ENCODE assay signal across 26 cellular contexts in genomic region chr2:170739507-170740046, GRCh38. TPM values are rescaled to one million over a fixed set of nuclear protein-coding genes. Genes with fewer than 3 reads are reported as not detected.
DNase-seq lines count a peak whose midpoint lies in the region; ATAC-seq, FAIRE-seq and TF ChIP-seq lines count a peak whose summit lies in the region.
"Had no signal": no experiment of that assay in that cellular context is flagged by ENCODE, and none has a peak within 500 bp of the region (broad histone marks: within the 10 kb centered on the region; RNA-seq: fewer than 3 reads in every experiment).

No MANE protein-coding gene starts in this region.

- no peak for FAIRE-seq in astrocyte (lab: Jason Lieb, UNC)

- H3K9ac ChIP-seq in GM23248 (no peak overlapping the region), astrocyte (ENCODE audit: low read length) (no peak overlapping the region)
- H3K9ac ChIP-seq: neural progenitor cell had no signal

- H3K27ac ChIP-seq in GM23248: no peak overlapping the region
- peak overlapping the region; percentile 44 for H3K27ac ChIP-seq in astrocyte (ENCODE audit: low read depth, low read length)
- H3K27ac ChIP-seq in transverse colon: no peak overlapping the region
- H3K27ac ChIP-seq: heart right ventricle, neural progenitor cell, vagina had no signal

- H3K36me3 ChIP-seq in GM23248 (ENCODE audit: low read depth) (no peaks in the 10 kb centered on the region), astrocyte (ENCODE audit: insufficient read depth, low read length) (no peaks in the 10 kb centered on the region), transverse colon (no peaks in the 10 kb centered on the region)
- H3K36me3 ChIP-seq: heart right ventricle, neural progenitor cell, vagina had no signal

- 76 to 80% methylated on average over 3 of the region's 3 CpGs for WGBS in GM23248 (ENCODE audit: low coverage in 1 of 2, low lambda C conversion rate in 2 of 2, missing lambda C conversion rate in 2 of 2), 2 experiments
- WGBS in transverse colon (ENCODE audit: low coverage in 1 of 2), 2 donors: 64 to 73% methylated on average over 3 of the region's 3 CpGs

- peak overlapping the region; percentile 97 for H3K27ac Mint-ChIP-seq in astrocyte (ENCODE audit: unreplicated experiment)
- peak overlapping the region; percentile 30 for H3K27ac Mint-ChIP-seq in neural crest cell (ENCODE audit: unreplicated experiment)
- H3K27ac Mint-ChIP-seq in activated naive CD8-positive, alpha-beta T cell treated with anti-CD3 and anti-CD28 coated beads for 36 hours: no peak overlapping the region
- H3K27ac Mint-ChIP-seq: activated naive CD4-positive, alpha-beta T cell treated with anti-CD3 and anti-CD28 coated beads, Interleukin-2, amount 10 ng/mL, durations not matched to agents 7 days and 5 days; activated T-cell treated with anti-CD3 and anti-CD28 coated beads, Interleukin-2, amount 50 U/mL, for 72 hours; neural progenitor cell had no signal

- TF ChIP-seq CTCF in astrocyte (IDR thresholded peaks at IDR 0.05; ENCODE audit: insufficient read depth, low read depth, low read length): no peak
- TF ChIP-seq CTCF in neural crest cell (conservative IDR thresholded peaks at IDR 0.05): no peak
- TF ChIP-seq CTCF in transverse colon (IDR thresholded peaks at IDR 0.05): no peak

- TF ChIP-seq EP300 in transverse colon (IDR thresholded peaks at IDR 0.05; ENCODE audit: low read depth): no peak

- H3K36me3 Mint-ChIP-seq in astrocyte (ENCODE audit: low read depth, unreplicated experiment): peaks cover under 1% of the 10 kb centered on the region
- H3K36me3 Mint-ChIP-seq in neural crest cell (ENCODE audit: low read depth): no peaks in the 10 kb centered on the region
- H3K36me3 Mint-ChIP-seq in activated naive CD8-positive, alpha-beta T cell treated with anti-CD3 and anti-CD28 coated beads for 36 hours: no peaks in the 10 kb centered on the region
- H3K36me3 Mint-ChIP-seq: activated naive CD4-positive, alpha-beta T cell treated with anti-CD3 and anti-CD28 coated beads, Interleukin-2, amount 10 ng/mL, durations not matched to agents 7 days and 5 days; CD4-positive, CD25-positive, alpha-beta regulatory T cell; neural progenitor cell had no signal

- peaks cover 5% of the 10 kb centered on the region for H3K27me3 Mint-ChIP-seq in astrocyte (ENCODE audit: low read depth, unreplicated experiment)
- H3K27me3 Mint-ChIP-seq in neural crest cell (ENCODE audit: low read depth): no peaks in the 10 kb centered on the region
- peaks cover 14% of the 10 kb centered on the region for H3K27me3 Mint-ChIP-seq in activated naive CD8-positive, alpha-beta T cell treated with anti-CD3 and anti-CD28 coated beads for 36 hours

- H2AFZ ChIP-seq in GM23248 (no peak overlapping the region), astrocyte (ENCODE audit: low read depth, low read length) (no peak overlapping the region)
- H2AFZ ChIP-seq: neural progenitor cell had no signal

- H3K4me3 ChIP-seq in GM23248 (no peak overlapping the region), astrocyte (ENCODE audit: insufficient read depth, low read depth, low read length) (no peak overlapping the region), transverse colon (no peak overlapping the region)
- H3K4me3 ChIP-seq: heart right ventricle, mucosa of descending colon, neural progenitor cell, vagina had no signal

- H3K4me1 ChIP-seq in GM23248 (ENCODE audit: insufficient read depth) (peaks cover 13% of the 10 kb centered on the region), astrocyte (ENCODE audit: insufficient read depth, low read length) (peaks cover 11% of the 10 kb centered on the region), transverse colon (no peaks in the 10 kb centered on the region)
- H3K4me1 ChIP-seq: heart right ventricle, neural progenitor cell, vagina had no signal

- H3K4me3 Mint-ChIP-seq in astrocyte (ENCODE audit: unreplicated experiment) (peak overlapping the region; percentile 51), neural crest cell (no peak overlapping the region)
- H3K4me3 Mint-ChIP-seq in activated naive CD8-positive, alpha-beta T cell treated with anti-CD3 and anti-CD28 coated beads for 36 hours: no peak overlapping the region
- H3K4me3 Mint-ChIP-seq: activated naive CD4-positive, alpha-beta T cell treated with anti-CD3 and anti-CD28 coated beads, Interleukin-2, amount 10 ng/mL, durations not matched to agents 7 days and 5 days; activated T-cell treated with anti-CD3 and anti-CD28 coated beads, Interleukin-2, amount 50 U/mL, for 72 hours; CD4-positive, CD25-positive, alpha-beta regulatory T cell; neural progenitor cell had no signal

- H3K27me3 ChIP-seq in GM23248 (replicated peaks; ENCODE audit: insufficient read depth) (no peaks in the 10 kb centered on the region; the same call in 1 of the 2 replicates), astrocyte (ENCODE audit: insufficient read depth, low read length) (peaks cover under 1% of the 10 kb centered on the region), transverse colon (no peaks in the 10 kb centered on the region)
- H3K27me3 ChIP-seq: neural progenitor cell, vagina had no signal

- no peak for TF ChIP-seq POLR2A in transverse colon (IDR thresholded peaks at IDR 0.05)

- intact Hi-C loops in transverse colon (cut with DNase I; ENCODE audit: low total_unique reads) (no loop called here), Right ventricle myocardium superior (cut with DNase I) (no loop called here)

- H4K20me1 ChIP-seq in GM23248 (ENCODE audit: insufficient read depth) (no peaks in the 10 kb centered on the region), astrocyte (ENCODE audit: insufficient read depth, low read length) (no peaks in the 10 kb centered on the region)

- H3K79me2 ChIP-seq in GM23248 (ENCODE audit: insufficient read depth) (no peaks in the 10 kb centered on the region), astrocyte (ENCODE audit: insufficient read depth, low read length) (no peaks in the 10 kb centered on the region)

- H3F3A ChIP-seq in GM23248 (ENCODE audit: insufficient read depth): peaks cover 9% of the 10 kb centered on the region

- peaks cover 9% of the 10 kb centered on the region for H3K9me3 Mint-ChIP-seq in astrocyte (ENCODE audit: unreplicated experiment)
- H3K9me3 Mint-ChIP-seq in neural crest cell: no peaks in the 10 kb centered on the region
- H3K9me3 Mint-ChIP-seq in activated naive CD8-positive, alpha-beta T cell treated with anti-CD3 and anti-CD28 coated beads for 36 hours: no peaks in the 10 kb centered on the region
- H3K9me3 Mint-ChIP-seq: activated naive CD4-positive, alpha-beta T cell treated with anti-CD3 and anti-CD28 coated beads, Interleukin-2, amount 10 ng/mL, durations not matched to agents 7 days and 5 days; activated T-cell treated with anti-CD3 and anti-CD28 coated beads, Interleukin-2, amount 50 U/mL, for 72 hours had no signal

- H3K4me1 Mint-ChIP-seq in astrocyte (ENCODE audit: low read depth, unreplicated experiment): peaks cover 9% of the 10 kb centered on the region
- no peaks in the 10 kb centered on the region for H3K4me1 Mint-ChIP-seq in neural crest cell
- H3K4me1 Mint-ChIP-seq in activated naive CD8-positive, alpha-beta T cell treated with anti-CD3 and anti-CD28 coated beads for 36 hours: no peaks in the 10 kb centered on the region
- H3K4me1 Mint-ChIP-seq: activated naive CD4-positive, alpha-beta T cell treated with anti-CD3 and anti-CD28 coated beads, Interleukin-2, amount 10 ng/mL, durations not matched to agents 7 days and 5 days; CD4-positive, CD25-positive, alpha-beta regulatory T cell; neural progenitor cell had no signal

- peak overlapping the region; percentile 64 for H3K4me2 ChIP-seq in GM23248 (ENCODE audit: unreplicated experiment)
- peak overlapping the region; percentile 13 for H3K4me2 ChIP-seq in astrocyte (ENCODE audit: low read length)
- H3K4me2 ChIP-seq: neural progenitor cell had no signal

- DNase-seq in GM23248 (no peak), NOMO-1 treated with DMSO at 0.1 percent for 48 hours (lab: John Stamatoyannopoulos, UW; ENCODE audit: unreplicated experiment) (peak; percentile 44), astrocyte (ENCODE audit: low read depth) (no peak), neural crest cell (ENCODE audit: low read depth, low spot score) (no peak), transverse colon (no peak), GF-D8 (lab: John Stamatoyannopoulos, UW) (no peak), Right ventricle myocardium superior (no peak)
- DNase-seq in activated naive CD8-positive, alpha-beta T cell treated with anti-CD3 and anti-CD28 coated beads for 36 hours: no peak
- DNase-seq: activated CD4-positive, alpha-beta T cell treated with anti-CD3 and anti-CD28 coated beads for 4 hours; activated naive CD4-positive, alpha-beta T cell treated with anti-CD3 and anti-CD28 coated beads, Interleukin-2, amount 10 ng/mL, durations not matched to agents 7 days and 5 days; activated T-cell treated with anti-CD3 and anti-CD28 coated beads, Interleukin-2, amount 50 U/mL, for 72 hours; anterior cingulate cortex; caudate nucleus; CD4-positive, CD25-positive, alpha-beta regulatory T cell; DMS 273 treated with DMSO at 0.1 percent for 48 hours; heart right ventricle; mucosa of descending colon; NCI-H1436 treated with DMSO at 0.1 percent for 48 hours; NCI-H510A had no signal

- H3K9me3 ChIP-seq in GM23248 (ENCODE audit: low read depth): no peaks in the 10 kb centered on the region
- H3K9me3 ChIP-seq in astrocyte (ENCODE audit: insufficient read depth, low read depth, low read length): no peaks in the 10 kb centered on the region
- no peaks in the 10 kb centered on the region for H3K9me3 ChIP-seq in transverse colon
- H3K9me3 ChIP-seq: mucosa of descending colon, vagina had no signal

- in situ Hi-C loops in GM23248 (cut with MboI) (no loop called here), transverse colon (cut with MboI; ENCODE audit: low pct_ligation_motif_present in 1 of 4, low pct_unique_long_range_greater_than_20kb in 1 of 4, low sequenced_read_pairs in 3 of 4) (no loop called here)

- no peaks in the 10 kb centered on the region for H3K9me2 ChIP-seq in GM23248 (ENCODE audit: insufficient read depth)

- ATAC-seq in Right ventricle myocardium superior (ENCODE audit: poor library complexity): no peak
- ATAC-seq: activated T-cell treated with anti-CD3 and anti-CD28 coated beads, Interleukin-2, amount 50 U/mL, for 72 hours; heart right ventricle; left lobe of liver; mucosa of descending colon; Right ventricle myocardium inferior; sciatic nerve had no signal

RNA-seq across cellular contexts. Expression of gene SP5, which starts 24.4 kb away (rescaled TPM):
- not detected in 2 replicates for total RNA-seq in GM23248 (2014; rRNA removed; shearing (Covaris generic))
- polyA plus RNA-seq in GM23248 (2016; fragmentation: Nextera tagmentation; extraction: Ambion mirVana): not detected in 2 replicates
- total RNA-seq in astrocyte (0.11 TPM in 1 of 2 replicates, not detected in the other), neural crest cell (3.5 and 6.4 TPM in 2 replicates), transverse colon (1 to 10 TPM in 1 of 4 donors, under 1 TPM in 1, not detected in 2; 0.41 to 2.2 TPM), Right ventricle myocardium superior (0.46 TPM)
- total RNA-seq in activated naive CD8-positive, alpha-beta T cell treated with anti-CD3 and anti-CD28 coated beads for 36 hours: not detected
- total RNA-seq: CD4-positive, CD25-positive, alpha-beta regulatory T cell; fibroblast of villous mesenchyme had no signal
- polyA plus RNA-seq: CD4-positive, CD25-positive, alpha-beta regulatory T cell had no signal

RNA-seq across cellular contexts. Expression of gene ERICH2, which starts 30.6 kb away (rescaled TPM):
- not detected in 2 replicates for total RNA-seq in GM23248 (2014; rRNA removed; shearing (Covaris generic))
- polyA plus RNA-seq in GM23248 (2016; fragmentation: Nextera tagmentation; extraction: Ambion mirVana): not detected in 2 replicates
- total RNA-seq in astrocyte (1.7 and 1.9 TPM in 2 replicates), neural crest cell (not detected in 2 replicates), transverse colon (not detected), Right ventricle myocardium superior (0.94 TPM)
- under 1 TPM in 1 of 2 experiments, not detected in 1; 0.40 TPM for total RNA-seq in activated naive CD8-positive, alpha-beta T cell treated with anti-CD3 and anti-CD28 coated beads for 36 hours
- total RNA-seq: CD4-positive, CD25-positive, alpha-beta regulatory T cell; fibroblast of villous mesenchyme; Right ventricle myocardium inferior; T-helper 1 cell treated with Interleukin-12 subunit alpha and Interleukin-12 subunit beta and Interleukin-4 antibody, amounts not matched to agents 30 ng/mL and 1 ng/mL, for 36 hours; vagina had no signal
- polyA plus RNA-seq: CD4-positive, CD25-positive, alpha-beta regulatory T cell had no signal
